ENCODE assay signal across 26 cellular contexts in the genomic region with DNA sequence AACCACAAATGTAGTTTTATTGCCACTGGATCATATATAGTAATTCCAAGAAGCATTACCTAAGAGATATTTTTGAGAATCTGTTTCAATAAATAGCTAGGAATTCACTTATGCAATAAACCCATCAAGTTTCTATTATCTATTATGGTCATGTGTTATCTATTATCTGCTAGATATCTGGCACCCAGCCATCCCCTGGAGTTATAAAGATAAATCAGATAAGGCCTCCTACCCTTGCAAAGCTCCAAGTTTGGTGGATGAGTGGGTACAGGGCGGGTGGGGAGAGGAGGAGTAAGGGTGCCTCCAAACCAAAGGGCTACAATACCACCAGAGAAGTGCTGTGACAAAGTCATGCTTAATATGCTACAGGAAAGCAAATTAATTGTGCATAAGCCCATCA. TPM values are rescaled to one million over a fixed set of nuclear protein-coding genes. Genes with fewer than 3 reads are reported as not detected.
"Had no signal": no experiment of that assay in that cellular context is flagged by ENCODE, and none has a peak within 500 bp of the region (broad histone marks: within the 10 kb centered on the region; RNA-seq: fewer than 3 reads in every experiment).

No MANE protein-coding gene starts in this region.

- H3K9me3 ChIP-seq: ascending aorta, left lung, sigmoid colon, testis, vagina had no signal

- H3K36me3 ChIP-seq: ascending aorta, left lung, sigmoid colon, vagina had no signal

- H3K4me3 ChIP-seq: ascending aorta, left lung, sigmoid colon, testis, vagina had no signal

- H3K27me3 ChIP-seq: ascending aorta, sigmoid colon, testis, vagina had no signal

- H3K4me1 ChIP-seq: ascending aorta, left lung, sigmoid colon, testis, vagina had no signal

- H3K27ac ChIP-seq: ascending aorta, left lung, sigmoid colon, testis, vagina had no signal

- FAIRE-seq: colon had no signal

- DNase-seq: activated CD4-positive, alpha-beta T cell treated with anti-CD3 and anti-CD28 coated beads, Interleukin-2, amount 10 ng/mL, durations not matched to agents 24 days and 14 days; activated CD4-positive, CD25-positive, alpha-beta regulatory T cell; activated CD8-positive, alpha-beta memory T cell treated with anti-CD3 and anti-CD28 coated beads, Interleukin-2, amount 10 ng/mL, durations not matched to agents 7 days and 5 days; activated CD8-positive, alpha-beta T cell treated with anti-CD3 and anti-CD28 coated beads for 36 hours; activated gamma-delta T cell; activated T-cell treated with anti-CD3 and anti-CD28 coated beads for 4 hours; central memory CD4-positive, alpha-beta T cell; endodermal cell; kidney glomerular epithelial cell; left lung; naive thymus-derived CD8-positive, alpha-beta T cell; sigmoid colon; stimulated activated CD4-positive, alpha-beta T cell treated with anti-CD3 and anti-CD28 coated beads, Interleukin-2, amount 100 ng/mL, for 48 hours; stimulated activated CD8-positive, alpha-beta memory T cell treated with anti-CD3 and anti-CD28 coated beads, Interleukin-4, amount 100 ng/mL, for 48 hours; stimulated activated naive B cell treated with anti-CD40 and anti-IgM and Interleukin-4, amounts not matched to agents 10 μg/mL and 1 μg/mL and 100 μg/mL, for 72 hours; T-helper 17 cell; testis; trophoblast cell had no signal

RNA-seq across cellular contexts. Expression of gene VWA5B1, which starts 10.3 kb away (rescaled TPM):
- total RNA-seq: activated CD4-positive, alpha-beta T cell treated with anti-CD3 and anti-CD28 coated beads, Interleukin-2, amount 10 ng/mL, durations not matched to agents 24 days and 14 days; activated CD8-positive, alpha-beta memory T cell treated with anti-CD3 and anti-CD28 coated beads, Interleukin-2, amount 10 ng/mL, durations not matched to agents 7 days and 5 days; activated CD8-positive, alpha-beta T cell treated with anti-CD3 and anti-CD28 coated beads for 36 hours; ascending aorta; fibroblast of villous mesenchyme; glomerular endothelial cell; lung microvascular endothelial cell; naive thymus-derived CD8-positive, alpha-beta T cell; osteoblast; posterior vena cava; vagina had no signal
